1 cellular context compared by ENCODE assay signal in the genomic region with DNA sequence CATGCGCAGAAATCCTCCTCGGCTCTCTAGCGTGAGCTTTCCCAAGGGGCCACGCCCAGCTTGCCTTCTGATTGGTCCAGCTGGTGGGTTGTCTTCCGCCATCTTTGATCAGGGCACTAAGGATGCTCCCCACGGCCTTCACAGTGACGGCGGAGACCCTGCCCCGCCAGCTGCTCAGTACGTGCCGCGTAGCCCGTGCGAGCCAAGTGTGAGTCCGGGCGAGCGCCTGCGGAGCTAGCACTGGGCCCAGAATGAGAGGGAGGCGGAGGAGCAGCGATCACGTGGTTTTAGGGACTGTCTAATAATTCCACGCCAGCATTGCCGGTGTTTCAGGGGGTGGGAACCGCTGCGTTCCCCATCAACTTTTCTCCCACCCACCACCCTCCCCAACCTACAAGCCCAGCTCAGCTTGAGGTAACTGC.
TF ChIP-seq lines count a peak whose summit lies in the region.

No MANE protein-coding gene starts in this region.

TF ChIP-seq in K562, 482 proteins besides CTCF, POLR2A, EP300 and RAD21 (continued from another document and continues in another):
- TF ChIP-seq, protein P1, sequence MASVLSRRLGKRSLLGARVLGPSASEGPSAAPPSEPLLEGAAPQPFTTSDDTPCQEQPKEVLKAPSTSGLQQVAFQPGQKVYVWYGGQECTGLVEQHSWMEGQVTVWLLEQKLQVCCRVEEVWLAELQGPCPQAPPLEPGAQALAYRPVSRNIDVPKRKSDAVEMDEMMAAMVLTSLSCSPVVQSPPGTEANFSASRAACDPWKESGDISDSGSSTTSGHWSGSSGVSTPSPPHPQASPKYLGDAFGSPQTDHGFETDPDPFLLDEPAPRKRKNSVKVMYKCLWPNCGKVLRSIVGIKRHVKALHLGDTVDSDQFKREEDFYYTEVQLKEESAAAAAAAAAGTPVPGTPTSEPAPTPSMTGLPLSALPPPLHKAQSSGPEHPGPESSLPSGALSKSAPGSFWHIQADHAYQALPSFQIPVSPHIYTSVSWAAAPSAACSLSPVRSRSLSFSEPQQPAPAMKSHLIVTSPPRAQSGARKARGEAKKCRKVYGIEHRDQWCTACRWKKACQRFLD (CRISPR knock-in tag; IDR thresholded peaks at IDR 0.05) = no peak
- TF ChIP-seq RBFOX2 (IDR thresholded peaks at IDR 0.05; ENCODE audit: low read depth, low read length) (peak; percentile 80), EGR1 (conservative IDR thresholded peaks at IDR 0.05) (peak; percentile 71), HDAC8 (tag; IDR thresholded peaks at IDR 0.05) (no peak), ZNF584 (CRISPR knock-in tag; IDR thresholded peaks at IDR 0.05; ENCODE audit: low read depth) (no peak), ZNF764 (CRISPR knock-in tag; IDR thresholded peaks at IDR 0.05; ENCODE audit: low read depth) (no peak), SMAD3 (CRISPR knock-in tag; conservative IDR thresholded peaks at IDR 0.05) (no peak), BCOR (IDR thresholded peaks at IDR 0.05) (0 out of 2 replicates have a peak, but pooled peaks have one; percentile 31), CXXC5 (CRISPR knock-in tag; IDR thresholded peaks at IDR 0.05) (peak; percentile 93), CEBPG (CRISPR knock-in tag; IDR thresholded peaks at IDR 0.05) (no peak), CEBPG (tag; conservative IDR thresholded peaks at IDR 0.05 in 1 of 2, IDR thresholded peaks at IDR 0.05 in 1 of 2) (no peak), U2AF2 (optimal IDR thresholded peaks at IDR 0.05; ENCODE audit: low read depth, low read length) (no peak), STAG1 (CRISPR knock-in tag; IDR thresholded peaks at IDR 0.05; ENCODE audit: borderline replicate concordance) (no peak), TARDBP (IDR thresholded peaks at IDR 0.05) (no peak), SMC3 (conservative IDR thresholded peaks at IDR 0.05; ENCODE audit: insufficient read depth, low read depth, low read length) (no peak), HNRNPK (IDR thresholded peaks at IDR 0.05; ENCODE audit: low read depth, low read length, poor library complexity, severe bottlenecking) (no peak), ZNF699 (CRISPR knock-in tag; IDR thresholded peaks at IDR 0.05; ENCODE audit: insufficient replicate concordance) (no peak), HDAC3 (IDR thresholded peaks at IDR 0.05; ENCODE audit: borderline replicate concordance, partially characterized antibody) (no peak), MCM5 (IDR thresholded peaks at IDR 0.05; ENCODE audit: low read depth) (no peak), TRIM28 (IDR thresholded peaks at IDR 0.05) (no peak), ZNF408 (CRISPR knock-in tag; IDR thresholded peaks at IDR 0.05; ENCODE audit: low read depth) (no peak), NFATC3 (IDR thresholded peaks at IDR 0.05) (no peak), GATAD2A (IDR thresholded peaks at IDR 0.05) (no peak), EWSR1 (IDR thresholded peaks at IDR 0.05; ENCODE audit: borderline replicate concordance, low read depth, partially characterized antibody) (no peak), CREM (IDR thresholded peaks at IDR 0.05; ENCODE audit: low read depth) (peak; percentile 91), JUND (IDR thresholded peaks at IDR 0.05; ENCODE audit: borderline replicate concordance, low read depth, low read length) (0 out of 2 replicates have a peak, but pooled peaks have one; percentile 47), JUND (tag; IDR thresholded peaks at IDR 0.05; ENCODE audit: borderline replicate concordance, low read depth, low read length) (no peak; the same call in 2 of the 3 replicates), GTF2F1 (IDR thresholded peaks at IDR 0.05; ENCODE audit: low read depth, low read length) (no peak), NFIX (CRISPR knock-in tag; IDR thresholded peaks at IDR 0.05; ENCODE audit: low read depth) (no peak), MEF2D (tag; conservative IDR thresholded peaks at IDR 0.05; ENCODE audit: low read depth) (no peak), NELFE (IDR thresholded peaks at IDR 0.05; ENCODE audit: insufficient read depth, insufficient read length) (no peak), SRSF7 (optimal IDR thresholded peaks at IDR 0.05; ENCODE audit: low read depth, low read length) (no peak), CC2D1A (IDR thresholded peaks at IDR 0.05) (no peak), MEIS2 (IDR thresholded peaks at IDR 0.05; ENCODE audit: partially characterized antibody) (peak; percentile 59), LCOR (CRISPR knock-in tag; IDR thresholded peaks at IDR 0.05) (peak; percentile 67; the same call in 1 of the 2 replicates), NCOA6 (IDR thresholded peaks at IDR 0.05) (no peak), FIP1L1 (IDR thresholded peaks at IDR 0.05; ENCODE audit: low read depth, low read length, poor library complexity, severe bottlenecking) (no peak), NFIC (IDR thresholded peaks at IDR 0.05) (no peak), COPS2 (conservative IDR thresholded peaks at IDR 0.05) (no peak), CBX3 (IDR thresholded peaks at IDR 0.05; ENCODE audit: borderline replicate concordance in 1 of 2, low read length in 2 of 2) (no peak), RBM39 (optimal IDR thresholded peaks at IDR 0.05; ENCODE audit: low read depth, low read length) (no peak), RFX5 (IDR thresholded peaks at IDR 0.05; ENCODE audit: low read depth, low read length) (no peak), ZNF551 (CRISPR knock-in tag; IDR thresholded peaks at IDR 0.05) (no peak), NBN (IDR thresholded peaks at IDR 0.05; ENCODE audit: low read depth) (no peak), TEAD4 (IDR thresholded peaks at IDR 0.05; ENCODE audit: low read length) (0 out of 2 replicates have a peak, but pooled peaks have one; percentile 28), TEAD4 (CRISPR knock-in tag; IDR thresholded peaks at IDR 0.05; ENCODE audit: borderline replicate concordance) (no peak), SMAD1 (IDR thresholded peaks at IDR 0.05; ENCODE audit: low read depth, low read length, partially characterized antibody) (no peak), WHSC1 (IDR thresholded peaks at IDR 0.05; ENCODE audit: low read length) (no peak), CBX1 (IDR thresholded peaks at IDR 0.05; ENCODE audit: low read depth) (no peak), RBM17 (IDR thresholded peaks at IDR 0.05; ENCODE audit: borderline replicate concordance, low read depth, low read length) (no peak)
- TF ChIP-seq, protein P2, sequence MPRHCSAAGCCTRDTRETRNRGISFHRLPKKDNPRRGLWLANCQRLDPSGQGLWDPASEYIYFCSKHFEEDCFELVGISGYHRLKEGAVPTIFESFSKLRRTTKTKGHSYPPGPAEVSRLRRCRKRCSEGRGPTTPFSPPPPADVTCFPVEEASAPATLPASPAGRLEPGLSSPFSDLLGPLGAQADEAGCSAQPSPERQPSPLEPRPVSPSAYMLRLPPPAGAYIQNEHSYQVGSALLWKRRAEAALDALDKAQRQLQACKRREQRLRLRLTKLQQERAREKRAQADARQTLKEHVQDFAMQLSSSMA (CRISPR knock-in tag; IDR thresholded peaks at IDR 0.05) = no peak
- TF ChIP-seq, protein P3, sequence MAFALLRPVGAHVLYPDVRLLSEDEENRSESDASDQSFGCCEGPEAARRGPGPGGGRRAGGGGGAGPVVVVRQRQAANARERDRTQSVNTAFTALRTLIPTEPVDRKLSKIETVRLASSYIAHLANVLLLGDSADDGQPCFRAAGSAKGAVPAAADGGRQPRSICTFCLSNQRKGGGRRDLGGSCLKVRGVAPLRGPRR (CRISPR knock-in tag; IDR thresholded peaks at IDR 0.05) = no peak
- TF ChIP-seq, protein P4, sequence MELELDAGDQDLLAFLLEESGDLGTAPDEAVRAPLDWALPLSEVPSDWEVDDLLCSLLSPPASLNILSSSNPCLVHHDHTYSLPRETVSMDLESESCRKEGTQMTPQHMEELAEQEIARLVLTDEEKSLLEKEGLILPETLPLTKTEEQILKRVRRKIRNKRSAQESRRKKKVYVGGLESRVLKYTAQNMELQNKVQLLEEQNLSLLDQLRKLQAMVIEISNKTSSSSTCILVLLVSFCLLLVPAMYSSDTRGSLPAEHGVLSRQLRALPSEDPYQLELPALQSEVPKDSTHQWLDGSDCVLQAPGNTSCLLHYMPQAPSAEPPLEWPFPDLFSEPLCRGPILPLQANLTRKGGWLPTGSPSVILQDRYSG (tag; conservative IDR thresholded peaks at IDR 0.05; ENCODE audit: low read depth) = no peak
- TF ChIP-seq, protein P5, sequence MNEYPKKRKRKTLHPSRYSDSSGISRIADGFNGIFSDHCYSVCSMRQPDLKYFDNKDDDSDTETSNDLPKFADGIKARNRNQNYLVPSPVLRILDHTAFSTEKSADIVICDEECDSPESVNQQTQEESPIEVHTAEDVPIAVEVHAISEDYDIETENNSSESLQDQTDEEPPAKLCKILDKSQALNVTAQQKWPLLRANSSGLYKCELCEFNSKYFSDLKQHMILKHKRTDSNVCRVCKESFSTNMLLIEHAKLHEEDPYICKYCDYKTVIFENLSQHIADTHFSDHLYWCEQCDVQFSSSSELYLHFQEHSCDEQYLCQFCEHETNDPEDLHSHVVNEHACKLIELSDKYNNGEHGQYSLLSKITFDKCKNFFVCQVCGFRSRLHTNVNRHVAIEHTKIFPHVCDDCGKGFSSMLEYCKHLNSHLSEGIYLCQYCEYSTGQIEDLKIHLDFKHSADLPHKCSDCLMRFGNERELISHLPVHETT (CRISPR knock-in tag; conservative IDR thresholded peaks at IDR 0.05 in 1 of 2, IDR thresholded peaks at IDR 0.05 in 1 of 2) = no peak
- TF ChIP-seq, protein P6, sequence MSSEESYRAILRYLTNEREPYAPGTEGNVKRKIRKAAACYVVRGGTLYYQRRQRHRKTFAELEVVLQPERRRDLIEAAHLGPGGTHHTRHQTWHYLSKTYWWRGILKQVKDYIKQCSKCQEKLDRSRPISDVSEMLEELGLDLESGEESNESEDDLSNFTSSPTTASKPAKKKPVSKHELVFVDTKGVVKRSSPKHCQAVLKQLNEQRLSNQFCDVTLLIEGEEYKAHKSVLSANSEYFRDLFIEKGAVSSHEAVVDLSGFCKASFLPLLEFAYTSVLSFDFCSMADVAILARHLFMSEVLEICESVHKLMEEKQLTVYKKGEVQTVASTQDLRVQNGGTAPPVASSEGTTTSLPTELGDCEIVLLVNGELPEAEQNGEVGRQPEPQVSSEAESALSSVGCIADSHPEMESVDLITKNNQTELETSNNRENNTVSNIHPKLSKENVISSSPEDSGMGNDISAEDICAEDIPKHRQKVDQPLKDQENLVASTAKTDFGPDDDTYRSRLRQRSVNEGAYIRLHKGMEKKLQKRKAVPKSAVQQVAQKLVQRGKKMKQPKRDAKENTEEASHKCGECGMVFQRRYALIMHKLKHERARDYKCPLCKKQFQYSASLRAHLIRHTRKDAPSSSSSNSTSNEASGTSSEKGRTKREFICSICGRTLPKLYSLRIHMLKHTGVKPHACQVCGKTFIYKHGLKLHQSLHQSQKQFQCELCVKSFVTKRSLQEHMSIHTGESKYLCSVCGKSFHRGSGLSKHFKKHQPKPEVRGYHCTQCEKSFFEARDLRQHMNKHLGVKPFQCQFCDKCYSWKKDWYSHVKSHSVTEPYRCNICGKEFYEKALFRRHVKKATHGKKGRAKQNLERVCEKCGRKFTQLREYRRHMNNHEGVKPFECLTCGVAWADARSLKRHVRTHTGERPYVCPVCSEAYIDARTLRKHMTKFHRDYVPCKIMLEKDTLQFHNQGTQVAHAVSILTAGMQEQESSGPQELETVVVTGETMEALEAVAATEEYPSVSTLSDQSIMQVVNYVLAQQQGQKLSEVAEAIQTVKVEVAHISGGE (CRISPR knock-in tag; IDR thresholded peaks at IDR 0.05) = peak in 1 of 3 experiments; percentile 78; a peak in 2 of 6 replicates
- TF ChIP-seq, protein P7, sequence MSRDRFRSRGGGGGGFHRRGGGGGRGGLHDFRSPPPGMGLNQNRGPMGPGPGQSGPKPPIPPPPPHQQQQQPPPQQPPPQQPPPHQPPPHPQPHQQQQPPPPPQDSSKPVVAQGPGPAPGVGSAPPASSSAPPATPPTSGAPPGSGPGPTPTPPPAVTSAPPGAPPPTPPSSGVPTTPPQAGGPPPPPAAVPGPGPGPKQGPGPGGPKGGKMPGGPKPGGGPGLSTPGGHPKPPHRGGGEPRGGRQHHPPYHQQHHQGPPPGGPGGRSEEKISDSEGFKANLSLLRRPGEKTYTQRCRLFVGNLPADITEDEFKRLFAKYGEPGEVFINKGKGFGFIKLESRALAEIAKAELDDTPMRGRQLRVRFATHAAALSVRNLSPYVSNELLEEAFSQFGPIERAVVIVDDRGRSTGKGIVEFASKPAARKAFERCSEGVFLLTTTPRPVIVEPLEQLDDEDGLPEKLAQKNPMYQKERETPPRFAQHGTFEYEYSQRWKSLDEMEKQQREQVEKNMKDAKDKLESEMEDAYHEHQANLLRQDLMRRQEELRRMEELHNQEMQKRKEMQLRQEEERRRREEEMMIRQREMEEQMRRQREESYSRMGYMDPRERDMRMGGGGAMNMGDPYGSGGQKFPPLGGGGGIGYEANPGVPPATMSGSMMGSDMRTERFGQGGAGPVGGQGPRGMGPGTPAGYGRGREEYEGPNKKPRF (IDR thresholded peaks at IDR 0.05; ENCODE audit: low read depth, low read length) = no peak
- TF ChIP-seq, protein P8, sequence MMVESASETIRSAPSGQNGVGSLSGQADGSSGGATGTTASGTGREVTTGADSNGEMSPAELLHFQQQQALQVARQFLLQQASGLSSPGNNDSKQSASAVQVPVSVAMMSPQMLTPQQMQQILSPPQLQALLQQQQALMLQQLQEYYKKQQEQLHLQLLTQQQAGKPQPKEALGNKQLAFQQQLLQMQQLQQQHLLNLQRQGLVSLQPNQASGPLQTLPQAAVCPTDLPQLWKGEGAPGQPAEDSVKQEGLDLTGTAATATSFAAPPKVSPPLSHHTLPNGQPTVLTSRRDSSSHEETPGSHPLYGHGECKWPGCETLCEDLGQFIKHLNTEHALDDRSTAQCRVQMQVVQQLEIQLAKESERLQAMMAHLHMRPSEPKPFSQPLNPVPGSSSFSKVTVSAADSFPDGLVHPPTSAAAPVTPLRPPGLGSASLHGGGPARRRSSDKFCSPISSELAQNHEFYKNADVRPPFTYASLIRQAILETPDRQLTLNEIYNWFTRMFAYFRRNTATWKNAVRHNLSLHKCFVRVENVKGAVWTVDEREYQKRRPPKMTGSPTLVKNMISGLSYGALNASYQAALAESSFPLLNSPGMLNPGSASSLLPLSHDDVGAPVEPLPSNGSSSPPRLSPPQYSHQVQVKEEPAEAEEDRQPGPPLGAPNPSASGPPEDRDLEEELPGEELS (CRISPR knock-in tag; IDR thresholded peaks at IDR 0.05; ENCODE audit: borderline replicate concordance) = no peak
- TF ChIP-seq, protein P9, sequence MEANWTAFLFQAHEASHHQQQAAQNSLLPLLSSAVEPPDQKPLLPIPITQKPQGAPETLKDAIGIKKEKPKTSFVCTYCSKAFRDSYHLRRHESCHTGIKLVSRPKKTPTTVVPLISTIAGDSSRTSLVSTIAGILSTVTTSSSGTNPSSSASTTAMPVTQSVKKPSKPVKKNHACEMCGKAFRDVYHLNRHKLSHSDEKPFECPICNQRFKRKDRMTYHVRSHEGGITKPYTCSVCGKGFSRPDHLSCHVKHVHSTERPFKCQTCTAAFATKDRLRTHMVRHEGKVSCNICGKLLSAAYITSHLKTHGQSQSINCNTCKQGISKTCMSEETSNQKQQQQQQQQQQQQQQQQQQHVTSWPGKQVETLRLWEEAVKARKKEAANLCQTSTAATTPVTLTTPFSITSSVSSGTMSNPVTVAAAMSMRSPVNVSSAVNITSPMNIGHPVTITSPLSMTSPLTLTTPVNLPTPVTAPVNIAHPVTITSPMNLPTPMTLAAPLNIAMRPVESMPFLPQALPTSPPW (CRISPR knock-in tag; IDR thresholded peaks at IDR 0.05) = peak; percentile 79
